8 cellular contexts compared by ENCODE assay signal in genomic region chr3:22308866-22309265, GRCh38.
"Had no signal": no experiment of that assay in that cellular context is flagged by ENCODE, and none has a peak within 500 bp of the region (broad histone marks: within the 10 kb centered on the region; RNA-seq: fewer than 3 reads in every experiment).

No MANE protein-coding gene starts in this region.

- DNase-seq: GM23248, GOT3, H7, H9, HCEC 1CT had no signal

- H3K4me3 ChIP-seq: GM23248, GM23338, HAP-1 had no signal

- H3K9me3 Mint-ChIP-seq: GM23338, H9 had no signal

- H3K4me3 Mint-ChIP-seq: GM23338, H9 had no signal

- ATAC-seq: GM23338, HCT116 had no signal
